Comparison of ENCODE assay signal across 1 cellular context in genomic region chr1:145878724-145879123, GRCh38.
TF ChIP-seq lines count a peak whose summit lies in the region.

No MANE protein-coding gene starts in this region.

TF ChIP-seq in A549, 52 proteins besides CTCF, POLR2A, EP300 and RAD21 (continued from another document):
- TF ChIP-seq NPAS2 (CRISPR knock-in tag; IDR thresholded peaks at IDR 0.05; ENCODE audit: borderline replicate concordance): no peak
- TF ChIP-seq, protein P1, sequence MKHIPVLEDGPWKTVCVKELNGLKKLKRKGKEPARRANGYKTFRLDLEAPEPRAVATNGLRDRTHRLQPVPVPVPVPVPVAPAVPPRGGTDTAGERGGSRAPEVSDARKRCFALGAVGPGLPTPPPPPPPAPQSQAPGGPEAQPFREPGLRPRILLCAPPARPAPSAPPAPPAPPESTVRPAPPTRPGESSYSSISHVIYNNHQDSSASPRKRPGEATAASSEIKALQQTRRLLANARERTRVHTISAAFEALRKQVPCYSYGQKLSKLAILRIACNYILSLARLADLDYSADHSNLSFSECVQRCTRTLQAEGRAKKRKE (CRISPR knock-in tag; IDR thresholded peaks at IDR 0.05; ENCODE audit: low read depth): no peak
- TF ChIP-seq, protein P2, sequence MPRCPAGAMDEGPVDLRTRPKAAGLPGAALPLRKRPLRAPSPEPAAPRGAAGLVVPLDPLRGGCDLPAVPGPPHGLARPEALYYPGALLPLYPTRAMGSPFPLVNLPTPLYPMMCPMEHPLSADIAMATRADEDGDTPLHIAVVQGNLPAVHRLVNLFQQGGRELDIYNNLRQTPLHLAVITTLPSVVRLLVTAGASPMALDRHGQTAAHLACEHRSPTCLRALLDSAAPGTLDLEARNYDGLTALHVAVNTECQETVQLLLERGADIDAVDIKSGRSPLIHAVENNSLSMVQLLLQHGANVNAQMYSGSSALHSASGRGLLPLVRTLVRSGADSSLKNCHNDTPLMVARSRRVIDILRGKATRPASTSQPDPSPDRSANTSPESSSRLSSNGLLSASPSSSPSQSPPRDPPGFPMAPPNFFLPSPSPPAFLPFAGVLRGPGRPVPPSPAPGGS (IDR thresholded peaks at IDR 0.05): no peak
- no peak for TF ChIP-seq ZFP36 (IDR thresholded peaks at IDR 0.05; ENCODE audit: borderline replicate concordance, partially characterized antibody)
- no peak for TF ChIP-seq RFX5 (IDR thresholded peaks at IDR 0.05)
- TF ChIP-seq, protein P3, sequence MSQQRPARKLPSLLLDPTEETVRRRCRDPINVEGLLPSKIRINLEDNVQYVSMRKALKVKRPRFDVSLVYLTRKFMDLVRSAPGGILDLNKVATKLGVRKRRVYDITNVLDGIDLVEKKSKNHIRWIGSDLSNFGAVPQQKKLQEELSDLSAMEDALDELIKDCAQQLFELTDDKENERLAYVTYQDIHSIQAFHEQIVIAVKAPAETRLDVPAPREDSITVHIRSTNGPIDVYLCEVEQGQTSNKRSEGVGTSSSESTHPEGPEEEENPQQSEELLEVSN (IDR thresholded peaks at IDR 0.05; ENCODE audit: borderline replicate concordance, low read depth): no peak
- TF ChIP-seq RNF2 (IDR thresholded peaks at IDR 0.05; ENCODE audit: borderline replicate concordance, low read depth): no peak
- no peak for TF ChIP-seq EHMT2 (IDR thresholded peaks at IDR 0.05; ENCODE audit: low read depth)
- TF ChIP-seq KDM1A (IDR thresholded peaks at IDR 0.05; ENCODE audit: low read depth): no peak
- TF ChIP-seq HES2 (IDR thresholded peaks at IDR 0.05): no peak
- no peak for TF ChIP-seq KDM5A (IDR thresholded peaks at IDR 0.05)
